Comparison of ENCODE assay signal across 8 cellular contexts in genomic region chr4:183407128-183407585, GRCh38. TPM values are rescaled to one million over a fixed set of nuclear protein-coding genes. Genes with fewer than 3 reads are reported as not detected.
A peak's percentile ranks its signal among the peaks of the same experiment; 100 is the strongest.
DNase-seq lines count a peak whose midpoint lies in the region; ATAC-seq and TF ChIP-seq lines count a peak whose summit lies in the region.

No MANE protein-coding gene starts in this region.

- intact Hi-C loops in heart right ventricle (cut with DNase I) = loop anchor here in 4 of 10 donors (5.0 to 10.0 kb wide), 3 partner anchors 142 to 472 kb away; no protein-coding TSS in a partner anchor
- intact Hi-C loops in posterior vena cava (cut with DNase I) = no loop called here

- H3F3A ChIP-seq in SU-DHL-6 (ENCODE audit: insufficient read depth) = no peaks in the 10 kb centered on the region

- DNase-seq in GM12865 (ENCODE audit: low read depth) (peak; percentile 84), NCI-H1092 (lab: John Stamatoyannopoulos, UW) (peak; percentile 83), heart right ventricle (peak; percentile 79 to 90), posterior vena cava (ENCODE audit: low spot score) (peak; percentile 95), ureter (ENCODE audit: low spot score) (peak; percentile 86)
- peak; percentile 95 for DNase-seq in activated naive CD8-positive, alpha-beta T cell treated with anti-CD3 and anti-CD28 coated beads, Interleukin-2, amount 50 U/mL, for 24 hours

- H3K4me3 ChIP-seq in GM12865 (ENCODE audit: low read depth, low read length) (peak overlapping the region; percentile 46), SU-DHL-6 (ENCODE audit: insufficient read depth, low read length, poor library complexity, severe bottlenecking) (peak overlapping the region; percentile 37), heart right ventricle (peak overlapping the region in 9 of 10 donors; percentile 28 to 55 (median 45))

- ATAC-seq in HG02610 (IDR thresholded peaks at IDR 0.05; ENCODE audit: unreplicated experiment) (peak; percentile 95), heart right ventricle (peak; percentile 89 to 95 (median 92))
- ATAC-seq in activated naive CD8-positive, alpha-beta T cell treated with anti-CD3 and anti-CD28 coated beads, Interleukin-2, amount 50 U/mL, for 24 hours = peak; percentile 95

- peak overlapping the region; percentile 65 for H2AFZ ChIP-seq in SU-DHL-6 (ENCODE audit: low read depth, low read length, severe bottlenecking)

- no peaks in the 10 kb centered on the region for H3K9me3 Mint-ChIP-seq in activated naive CD8-positive, alpha-beta T cell treated with anti-CD3 and anti-CD28 coated beads, Interleukin-2, amount 50 U/mL, for 24 hours

- H3K9ac ChIP-seq in SU-DHL-6 (ENCODE audit: low read length) = peak overlapping the region; percentile 35; the same call in 1 of the 2 replicates

- H3K36me3 ChIP-seq in SU-DHL-6 (ENCODE audit: low read length) (no peaks in the 10 kb centered on the region), heart right ventricle (no peaks in the 10 kb centered on the region)

- no peaks in the 10 kb centered on the region for H3K9me2 ChIP-seq in SU-DHL-6 (replicated peaks; ENCODE audit: insufficient read depth, low read length)

- H3K27ac ChIP-seq in SU-DHL-6 (ENCODE audit: low read depth, low read length) = no peak overlapping the region
- peak overlapping the region in 7 of 10 donors; percentile 7 to 76 (median 32) for H3K27ac ChIP-seq in heart right ventricle

- H4K20me1 ChIP-seq in SU-DHL-6 (ENCODE audit: low read depth, low read length) = no peaks in the 10 kb centered on the region

- peaks cover 18% of the 10 kb centered on the region for H3K4me1 Mint-ChIP-seq in activated naive CD8-positive, alpha-beta T cell treated with anti-CD3 and anti-CD28 coated beads, Interleukin-2, amount 50 U/mL, for 24 hours

- peak; percentile 94 for TF ChIP-seq CTCF in GM12865 (IDR thresholded peaks at IDR 0.05; ENCODE audit: insufficient read depth, low read depth, low read length, missing control alignments)
- peak; percentile 89 for TF ChIP-seq CTCF in SU-DHL-6 (IDR thresholded peaks at IDR 0.05; ENCODE audit: insufficient read depth, low read length, poor library complexity, severe bottlenecking)
- peak; percentile 92 to 99 (median 96) for TF ChIP-seq CTCF in heart right ventricle (IDR thresholded peaks at IDR 0.05)

- no peaks in the 10 kb centered on the region for H3K79me2 ChIP-seq in SU-DHL-6 (ENCODE audit: insufficient read depth, low read length)

- WGBS in heart right ventricle, 2 donors = 0 to 1% methylated on average over 32 of the region's 32 CpGs

- H3K4me1 ChIP-seq in heart right ventricle = peaks cover 0 to 11% (median 0%) of the 10 kb centered on the region in 9 donors

- no peaks in the 10 kb centered on the region for H3K27me3 Mint-ChIP-seq in activated naive CD8-positive, alpha-beta T cell treated with anti-CD3 and anti-CD28 coated beads, Interleukin-2, amount 50 U/mL, for 24 hours

- H3K27ac Mint-ChIP-seq in activated naive CD8-positive, alpha-beta T cell treated with anti-CD3 and anti-CD28 coated beads, Interleukin-2, amount 50 U/mL, for 24 hours = peak overlapping the region; percentile 85

- peak overlapping the region; percentile 80 for H3K4me3 Mint-ChIP-seq in activated naive CD8-positive, alpha-beta T cell treated with anti-CD3 and anti-CD28 coated beads, Interleukin-2, amount 50 U/mL, for 24 hours

- H3K4me2 ChIP-seq in SU-DHL-6 (ENCODE audit: low read depth, low read length, poor library complexity, severe bottlenecking) = peak overlapping the region; percentile 68

- H3K9me3 ChIP-seq in SU-DHL-6 (ENCODE audit: insufficient read depth, low read length) (no peaks in the 10 kb centered on the region), heart right ventricle (no peaks in the 10 kb centered on the region)

- H3K27me3 ChIP-seq in SU-DHL-6 (ENCODE audit: low read length) (no peaks in the 10 kb centered on the region), heart right ventricle (no peaks in the 10 kb centered on the region)

- H3K36me3 Mint-ChIP-seq in activated naive CD8-positive, alpha-beta T cell treated with anti-CD3 and anti-CD28 coated beads, Interleukin-2, amount 50 U/mL, for 24 hours (ENCODE audit: low read depth) = no peaks in the 10 kb centered on the region

RNA-seq across cellular contexts. Expression of gene CDKN2AIP, which starts 37.3 kb away (rescaled TPM):
- total RNA-seq in heart right ventricle (10 to 100 TPM in 5 of 10 donors, 1 to 10 TPM in 5; 8.0 to 12.7 (median 10.0) TPM), posterior vena cava (10 to 100 TPM; 10.8 to 11.0 TPM), ureter (15.0 TPM)
- 1 to 10 TPM; 5.6 to 7.0 TPM for polyA plus RNA-seq in heart right ventricle
